In the genomic region with DNA sequence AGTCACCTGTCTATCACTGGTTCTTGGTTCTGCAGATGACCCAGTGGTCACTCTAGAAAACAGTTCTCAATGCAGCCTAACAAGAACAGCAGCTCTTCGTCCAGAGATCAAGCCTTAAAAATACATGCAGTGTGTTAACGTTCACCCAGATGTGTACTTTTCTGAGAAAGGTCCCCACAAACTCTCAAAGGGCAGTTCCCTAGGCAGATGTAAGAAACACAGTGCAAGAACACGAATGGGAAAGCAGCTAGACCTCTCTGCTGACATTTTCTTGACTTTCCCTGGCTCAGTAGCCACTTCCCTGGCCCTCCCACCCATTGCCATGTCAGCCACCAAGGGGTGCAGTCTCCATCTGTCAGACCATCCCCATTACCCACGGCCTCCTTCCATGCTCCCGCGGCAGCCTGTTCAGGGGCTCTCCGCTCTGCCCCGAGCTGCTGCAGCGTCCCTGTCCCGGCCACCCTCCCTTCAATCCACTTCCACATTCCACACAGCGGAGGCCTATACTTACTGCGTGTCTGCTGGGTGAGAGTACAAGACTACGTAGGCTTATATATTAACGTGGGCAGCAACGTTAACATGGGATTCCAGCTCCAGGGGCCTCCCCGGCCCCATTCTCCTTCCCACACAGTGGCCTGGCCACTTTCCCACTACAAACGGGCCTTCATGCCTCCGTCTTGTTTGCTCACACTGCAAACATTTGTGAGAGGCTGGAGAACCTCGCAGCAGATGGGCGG, we compare ENCODE assay signal across 13 cellular contexts. TPM values are rescaled to one million over a fixed set of nuclear protein-coding genes. Genes with fewer than 3 reads are reported as not detected.
DNase-seq lines count a peak whose midpoint lies in the region; FAIRE-seq and TF ChIP-seq lines count a peak whose summit lies in the region.
"Had no signal": no experiment of that assay in that cellular context is flagged by ENCODE, and none has a peak within 500 bp of the region (broad histone marks: within the 10 kb centered on the region; RNA-seq: fewer than 3 reads in every experiment).

No MANE protein-coding gene starts in this region.

- no peaks in the 10 kb centered on the region for H3K27me3 ChIP-seq in breast epithelium
- no peaks in the 10 kb centered on the region for H3K27me3 ChIP-seq in PC-9 (ENCODE audit: insufficient read depth, low read depth)
- H3K27me3 ChIP-seq: BLaER1 had no signal

- H3K36me3 ChIP-seq in breast epithelium (no peaks in the 10 kb centered on the region), PC-9 (ENCODE audit: low read depth) (no peaks in the 10 kb centered on the region)

- H3F3A ChIP-seq in PC-9 (ENCODE audit: insufficient read depth, low read depth): no peaks in the 10 kb centered on the region

- H3K27ac Mint-ChIP-seq in MCF 10A (ENCODE audit: low read depth, unreplicated experiment) (no peak overlapping the region), nephron progenitor cell (peak overlapping the region; percentile 18), glutamatergic neuron (ENCODE audit: unreplicated experiment) (no peak overlapping the region)

- H3K9me2 ChIP-seq in PC-9 (ENCODE audit: insufficient read depth): no peaks in the 10 kb centered on the region

- CTCF ChIA-PET in MCF 10A (lab: Yijun Ruan, JAX): no interaction called here
- CTCF ChIA-PET in PC-9 (lab: Charles Lee): no interaction called here

- BruUV-seq in MCF 10A (replicated peaks; lab: Mats Ljungman, UMichigan) (no TSS peak), PC-9 (replicated peaks; lab: Mats Ljungman, UMichigan) (no TSS peak)

- H3K4me2 ChIP-seq in PC-9: no peak overlapping the region
- H3K4me2 ChIP-seq: BLaER1 had no signal

- H3K36me3 Mint-ChIP-seq in MCF 10A (ENCODE audit: insufficient read depth, unreplicated experiment) (peaks cover 8% of the 10 kb centered on the region), nephron progenitor cell (ENCODE audit: low read depth) (no peaks in the 10 kb centered on the region), glutamatergic neuron (ENCODE audit: unreplicated experiment) (no peaks in the 10 kb centered on the region)

- no peak for TF ChIP-seq CTCF in breast epithelium (IDR thresholded peaks at IDR 0.05)
- no peak for TF ChIP-seq CTCF in MCF 10A (IDR thresholded peaks at IDR 0.05; ENCODE audit: unreplicated experiment)
- TF ChIP-seq CTCF in fibroblast of villous mesenchyme (IDR thresholded peaks at IDR 0.05; ENCODE audit: insufficient read depth, low read depth, low read length): no peak
- TF ChIP-seq CTCF in nephron progenitor cell (IDR thresholded peaks at IDR 0.05): no peak
- TF ChIP-seq CTCF in PC-9 (conservative IDR thresholded peaks at IDR 0.05): no peak
- TF ChIP-seq CTCF in D721Med (IDR thresholded peaks at IDR 0.05; ENCODE audit: insufficient read depth, missing control alignments): no peak
- TF ChIP-seq CTCF in glutamatergic neuron (IDR thresholded peaks at IDR 0.05; ENCODE audit: partially characterized antibody, unreplicated experiment): no peak

- H3K4me1 ChIP-seq in breast epithelium (peaks cover 0 to 9% of the 10 kb centered on the region in 2 donors), PC-9 (replicated peaks; ENCODE audit: insufficient read depth) (no peaks in the 10 kb centered on the region)

- H3K4me3 ChIP-seq in breast epithelium: peak overlapping the region in 2 of 3 donors; percentile 11 to 47
- H3K4me3 ChIP-seq in fibroblast of villous mesenchyme (ENCODE audit: low read depth, low read length): no peak overlapping the region
- no peak overlapping the region for H3K4me3 ChIP-seq in PC-9
- H3K4me3 ChIP-seq: BLaER1 had no signal

- H3K9me3 Mint-ChIP-seq in MCF 10A (ENCODE audit: unreplicated experiment) (no peaks in the 10 kb centered on the region), nephron progenitor cell (no peaks in the 10 kb centered on the region), glutamatergic neuron (ENCODE audit: unreplicated experiment) (peaks cover 5% of the 10 kb centered on the region)

- H3K79me2 ChIP-seq in PC-9 (ENCODE audit: low read depth): peaks cover 3% of the 10 kb centered on the region; the same call in 1 of the 2 replicates

- no peak overlapping the region for H3K4me3 Mint-ChIP-seq in MCF 10A (ENCODE audit: unreplicated experiment)
- no peak overlapping the region for H3K4me3 Mint-ChIP-seq in nephron progenitor cell
- no peak overlapping the region for H3K4me3 Mint-ChIP-seq in glutamatergic neuron (ENCODE audit: unreplicated experiment)

- H4K20me1 ChIP-seq in PC-9 (ENCODE audit: insufficient read depth): no peaks in the 10 kb centered on the region

- no peak overlapping the region for H2AFZ ChIP-seq in PC-9

- H3K9me3 ChIP-seq in breast epithelium: no peaks in the 10 kb centered on the region
- no peaks in the 10 kb centered on the region for H3K9me3 ChIP-seq in PC-9 (ENCODE audit: insufficient read depth, low read depth)
- H3K9me3 ChIP-seq: BLaER1 had no signal

- H3K4me1 Mint-ChIP-seq in MCF 10A (ENCODE audit: insufficient read depth, unreplicated experiment): peaks cover 6% of the 10 kb centered on the region
- H3K4me1 Mint-ChIP-seq in nephron progenitor cell: peaks cover 68% of the 10 kb centered on the region
- peaks cover 21% of the 10 kb centered on the region for H3K4me1 Mint-ChIP-seq in glutamatergic neuron (ENCODE audit: low read depth, unreplicated experiment)

- POLR2A ChIA-PET in MCF 10A (lab: Yijun Ruan, JAX): no interaction called here
- POLR2A ChIA-PET in PC-9 (lab: Charles Lee; ENCODE audit: unreplicated experiment): no interaction called here

- H3K27me3 Mint-ChIP-seq in MCF 10A (ENCODE audit: insufficient read depth, unreplicated experiment): no peaks in the 10 kb centered on the region
- peaks cover 6% of the 10 kb centered on the region for H3K27me3 Mint-ChIP-seq in nephron progenitor cell (ENCODE audit: low read depth, poor library complexity)
- H3K27me3 Mint-ChIP-seq in glutamatergic neuron (ENCODE audit: unreplicated experiment): peaks cover 3% of the 10 kb centered on the region

- no peak for FAIRE-seq in D721Med (lab: Jason Lieb, UNC)
- FAIRE-seq: colon, GM12891, urothelium cell line had no signal

- no peak for DNase-seq in breast epithelium (ENCODE audit: low spot score in 2 of 2)
- DNase-seq in MCF 10A (ENCODE audit: unreplicated experiment): no peak
- peak; percentile 69 for DNase-seq in fibroblast of villous mesenchyme (ENCODE audit: low read depth)
- DNase-seq in nephron progenitor cell: no peak
- no peak for DNase-seq in NCI-H1105 (lab: John Stamatoyannopoulos, UW)
- DNase-seq in PC-9: no peak
- no peak for DNase-seq in D721Med (ENCODE audit: insufficient read length, low spot score)
- DNase-seq in glutamatergic neuron: no peak
- DNase-seq: NCI-H1436 had no signal

- TF ChIP-seq POLR2A in breast epithelium (IDR thresholded peaks at IDR 0.05): no peak

- intact Hi-C loops in breast epithelium (cut with DNase I; ENCODE audit: low total_unique reads): no loop called here
- intact Hi-C loops in MCF 10A (cut with micrococcal nuclease): no loop called here
- intact Hi-C loops in PC-9 (cut with micrococcal nuclease; ENCODE audit: unreplicated experiment): no loop called here

- H3K27ac ChIP-seq in breast epithelium (peak overlapping the region in 1 of 2 donors; percentile 41), PC-9 (no peak overlapping the region)
- H3K27ac ChIP-seq: BLaER1 had no signal

RNA-seq across cellular contexts. Expression of a gene that starts 34.3 kb away (rescaled TPM):
- total RNA-seq in breast epithelium: 10 to 100 TPM; 27.4 to 57.8 (median 36.4) TPM
- 20.8 and 29.0 TPM in 2 replicates for total RNA-seq in MCF 10A (2022)
- total RNA-seq in fibroblast of villous mesenchyme: 17.4 and 42.3 TPM in 2 replicates
- total RNA-seq in PC-9 (2021): 27.4 and 34.4 TPM in 2 replicates
- total RNA-seq in glutamatergic neuron (ENCODE audit: unreplicated experiment): 7.4 TPM

Comparison
In these comparisons a context has a peak if more than half of its experiments do, and no peak if none do; other contexts are left out.
1. H3K4me3 ChIP-seq: peak in breast epithelium (2 of 3); none in fibroblast of villous mesenchyme (single experiment) and PC-9 (single experiment).